Comparison of ENCODE assay signal across 22 cellular contexts in the genomic region with DNA sequence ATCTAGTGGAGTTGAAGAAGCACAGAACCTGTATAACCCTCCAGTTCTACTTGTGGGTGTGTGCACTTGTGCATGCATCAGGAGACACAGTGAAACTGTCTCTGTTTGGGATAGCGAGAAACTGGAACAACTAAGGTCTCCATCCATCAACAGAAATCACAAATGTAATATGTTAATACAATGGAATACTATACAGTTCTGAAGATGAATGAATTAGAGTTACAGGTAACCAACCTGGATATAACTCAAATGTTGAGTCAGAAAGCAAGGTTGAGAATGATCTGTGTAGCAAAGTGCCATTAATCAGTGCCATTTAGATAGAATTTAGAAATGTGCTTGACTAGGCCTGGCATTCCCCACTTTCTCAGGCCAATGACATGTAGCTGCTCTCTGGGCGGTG. TPM values are rescaled to one million over a fixed set of nuclear protein-coding genes. Genes with fewer than 3 reads are reported as not detected.
"Had no signal": no experiment of that assay in that cellular context is flagged by ENCODE, and none has a peak within 500 bp of the region (broad histone marks: within the 10 kb centered on the region; RNA-seq: fewer than 3 reads in every experiment).

No MANE protein-coding gene starts in this region.

- H3K36me3 ChIP-seq: adrenal gland, suprapubic skin, WERI-Rb-1 had no signal

- ATAC-seq: activated CD8-positive, alpha-beta T cell treated with anti-CD3 and anti-CD28 coated beads, Interleukin-2, amount 10 ng/mL, durations not matched to agents 7 days and 5 days; left colon; mucosa of descending colon; natural killer cell; psoas muscle; sciatic nerve; stimulated activated naive CD8-positive, alpha-beta T cell treated with anti-CD3 and anti-CD28 coated beads, Interleukin-15, Interleukin-2, amounts not matched to agents 100 U/mL and 50 U/mL, for 24 hours had no signal

- H3K27ac Mint-ChIP-seq: activated CD8-positive, alpha-beta T cell treated with anti-CD3 and anti-CD28 coated beads, Interleukin-2, amount 10 ng/mL, durations not matched to agents 7 days and 5 days; activated naive CD4-positive, alpha-beta T cell treated with anti-CD3 and anti-CD28 coated beads, Interleukin-2, amount 10 ng/mL, durations not matched to agents 7 days and 5 days; activated T-helper 2 cell treated with anti-CD3 and anti-CD28 coated beads, Interferon-gamma antibody, Interleukin-2, Interleukin-4, amounts not matched to agents 10 μg/mL and 5 μg/mL and 100 μg/mL, durations not matched to agents 14 hours and 24 hours and 36 hours; immature natural killer cell; natural killer cell; type B pancreatic cell had no signal

- H3K27ac ChIP-seq: psoas muscle, WERI-Rb-1 had no signal

- H3K4me1 ChIP-seq: psoas muscle had no signal

- H3K4me3 ChIP-seq: adrenal gland, lung, mucosa of descending colon, psoas muscle, suprapubic skin had no signal

- H3K9me3 ChIP-seq: adrenal gland, mucosa of descending colon, psoas muscle, suprapubic skin had no signal

- H3K4me3 Mint-ChIP-seq: activated CD8-positive, alpha-beta T cell treated with anti-CD3 and anti-CD28 coated beads, Interleukin-2, amount 10 ng/mL, durations not matched to agents 7 days and 5 days; activated naive CD4-positive, alpha-beta T cell treated with anti-CD3 and anti-CD28 coated beads, Interleukin-2, amount 10 ng/mL, durations not matched to agents 7 days and 5 days; central memory CD8-positive, alpha-beta T cell; immature natural killer cell; natural killer cell; type B pancreatic cell had no signal

- H3K9me3 Mint-ChIP-seq: activated naive CD4-positive, alpha-beta T cell treated with anti-CD3 and anti-CD28 coated beads, Interleukin-2, amount 10 ng/mL, durations not matched to agents 7 days and 5 days; activated T-helper 2 cell treated with anti-CD3 and anti-CD28 coated beads, Interferon-gamma antibody, Interleukin-2, Interleukin-4, amounts not matched to agents 10 μg/mL and 5 μg/mL and 100 μg/mL, durations not matched to agents 14 hours and 24 hours and 36 hours; central memory CD8-positive, alpha-beta T cell; immature natural killer cell; natural killer cell; type B pancreatic cell had no signal

- H3K36me3 Mint-ChIP-seq: activated naive CD4-positive, alpha-beta T cell treated with anti-CD3 and anti-CD28 coated beads, Interleukin-2, amount 10 ng/mL, durations not matched to agents 7 days and 5 days; immature natural killer cell; natural killer cell; type B pancreatic cell had no signal

- DNase-seq: activated CD4-positive, alpha-beta T cell treated with anti-CD3 and anti-CD28 coated beads for 4 hours; activated CD8-positive, alpha-beta T cell treated with anti-CD3 and anti-CD28 coated beads, Interleukin-2, amount 10 ng/mL, durations not matched to agents 7 days and 5 days; activated naive CD4-positive, alpha-beta T cell treated with anti-CD3 and anti-CD28 coated beads, Interleukin-2, amount 10 ng/mL, durations not matched to agents 7 days and 5 days; adrenal gland; cortex of kidney; effector memory CD4-positive, alpha-beta T cell; immature natural killer cell; left colon; mucosa of descending colon; natural killer cell; occipital lobe; psoas muscle; stimulated activated CD4-positive, alpha-beta T cell treated with anti-CD3 and anti-CD28 coated beads, Interleukin-12 subunit alpha, Interleukin-12 subunit beta, amount 100 ng/mL, for 4 hours; stimulated activated naive CD8-positive, alpha-beta T cell treated with anti-CD3 and anti-CD28 coated beads, Interleukin-15, Interleukin-2, amounts not matched to agents 100 U/mL and 50 U/mL, for 24 hours; T-helper 9 cell; WERI-Rb-1 had no signal

- H3K27me3 ChIP-seq: adrenal gland, suprapubic skin had no signal

RNA-seq across cellular contexts. Expression of gene SIRPB2, which starts 20.0 kb away (rescaled TPM):
- total RNA-seq: activated CD8-positive, alpha-beta T cell treated with anti-CD3 and anti-CD28 coated beads, Interleukin-2, amount 10 ng/mL, durations not matched to agents 7 days and 5 days; activated T-helper 2 cell treated with anti-CD3 and anti-CD28 coated beads, Interferon-gamma antibody, Interleukin-2, Interleukin-4, amounts not matched to agents 10 μg/mL and 5 μg/mL and 100 μg/mL, durations not matched to agents 14 hours and 24 hours and 36 hours had no signal
